ENCODE assay signal across 15 cellular contexts in genomic region chr9:127754761-127755557, GRCh38. TPM values are rescaled to one million over a fixed set of nuclear protein-coding genes. Genes with fewer than 3 reads are reported as not detected.
A peak's percentile ranks its signal among the peaks of the same experiment; 100 is the strongest.
DNase-seq lines count a peak whose midpoint lies in the region; ATAC-seq, FAIRE-seq and TF ChIP-seq lines count a peak whose summit lies in the region.
"Had no signal": no experiment of that assay in that cellular context is flagged by ENCODE, and none has a peak within 500 bp of the region (broad histone marks: within the 10 kb centered on the region; RNA-seq: fewer than 3 reads in every experiment).

No MANE protein-coding gene starts in this region.

- H3K9ac ChIP-seq in HUES6 (ENCODE audit: low read length): peak overlapping the region; percentile 37

- no peaks in the 10 kb centered on the region for H3K36me3 ChIP-seq in HUES6 (ENCODE audit: control insufficient read depth, insufficient read depth, low read length)
- H3K36me3 ChIP-seq: adrenal gland had no signal

- TF ChIP-seq EP300 in A549 (IDR thresholded peaks at IDR 0.05): no peak

- H3K4me3 ChIP-seq in A549: peak overlapping the region; percentile 45
- H3K4me3 ChIP-seq in HUES6 (ENCODE audit: low read depth, low read length): peak overlapping the region; percentile 81
- peak overlapping the region; percentile 50 for H3K4me3 ChIP-seq in coronary artery

- no peaks in the 10 kb centered on the region for H3K27me3 Mint-ChIP-seq in activated T-helper 2 cell treated with anti-CD3 and anti-CD28 coated beads, Interferon-gamma antibody, Interleukin-2, Interleukin-4, amounts not matched to agents 10 μg/mL and 5 μg/mL and 100 μg/mL, durations not matched to agents 14 hours and 24 hours and 36 hours (ENCODE audit: low read depth)
- H3K27me3 Mint-ChIP-seq: activated CD8-positive, alpha-beta memory T cell treated with anti-CD3 and anti-CD28 coated beads, Interleukin-2, amount 10 ng/mL, durations not matched to agents 7 days and 5 days had no signal

- H3K9me3 ChIP-seq in A549 (no peaks in the 10 kb centered on the region), HUES6 (ENCODE audit: control insufficient read depth, insufficient read depth, low read depth, low read length) (no peaks in the 10 kb centered on the region)
- H3K9me3 ChIP-seq: adrenal gland had no signal

- intact Hi-C loops in activated T-helper 2 cell treated with anti-CD3 and anti-CD28 coated beads, Interferon-gamma antibody, Interleukin-2, Interleukin-4, amounts not matched to agents 10 μg/mL and 5 μg/mL and 100 μg/mL, durations not matched to agents 14 hours and 24 hours and 36 hours (cut with micrococcal nuclease): no loop called here

- no peak for FAIRE-seq in A549 (lab: Jason Lieb, UNC)
- FAIRE-seq: HepG2 had no signal

- H3K27me3 ChIP-seq in HUES6 (ENCODE audit: control insufficient read depth, insufficient read depth, low read length): peaks cover 52% of the 10 kb centered on the region

- CTCF ChIA-PET in A549 (lab: Yijun Ruan, JAX): interaction anchor here (0.9 to 3.2 kb wide), 6 partner anchors 10 to 115 kb away, joined by 3 to 13 read pairs (median 7); partner anchors contain the start of gene TOR2A

- DNase-seq in A549 (ENCODE audit: low read depth in 1 of 2, low spot score in 1 of 2): no peak
- DNase-seq in coronary artery (ENCODE audit: low spot score): no peak
- DNase-seq in left kidney (ENCODE audit: low read depth, low spot score): peak; percentile 77
- no peak for DNase-seq in RKO (ENCODE audit: low spot score)
- no peak for DNase-seq in activated T-helper 2 cell treated with anti-CD3 and anti-CD28 coated beads, Interferon-gamma antibody, Interleukin-2, Interleukin-4, amounts not matched to agents 10 μg/mL and 5 μg/mL and 100 μg/mL, durations not matched to agents 14 hours and 24 hours and 36 hours (ENCODE audit: low spot score)
- no peak for DNase-seq in UCSD-AML1 (lab: John Stamatoyannopoulos, UW; ENCODE audit: unreplicated experiment)
- no peak for DNase-seq in SW 1271 (lab: John Stamatoyannopoulos, UW)
- DNase-seq: activated CD8-positive, alpha-beta memory T cell treated with anti-CD3 and anti-CD28 coated beads, Interleukin-2, amount 10 ng/mL, durations not matched to agents 7 days and 5 days; adrenal gland had no signal

- no peak for TF ChIP-seq POLR2A in A549 (IDR thresholded peaks at IDR 0.05; ENCODE audit: low read length)

- peak overlapping the region; percentile 99 for H3K4me2 ChIP-seq in A549

- no peak for TF ChIP-seq RAD21 in A549 (conservative IDR thresholded peaks at IDR 0.05 in 1 of 2, IDR thresholded peaks at IDR 0.05 in 1 of 2)

- peaks cover 4% of the 10 kb centered on the region for H3K4me1 Mint-ChIP-seq in activated T-helper 2 cell treated with anti-CD3 and anti-CD28 coated beads, Interferon-gamma antibody, Interleukin-2, Interleukin-4, amounts not matched to agents 10 μg/mL and 5 μg/mL and 100 μg/mL, durations not matched to agents 14 hours and 24 hours and 36 hours (ENCODE audit: low read depth)
- H3K4me1 Mint-ChIP-seq: activated CD8-positive, alpha-beta memory T cell treated with anti-CD3 and anti-CD28 coated beads, Interleukin-2, amount 10 ng/mL, durations not matched to agents 7 days and 5 days had no signal

- no peak overlapping the region for H3K27ac Mint-ChIP-seq in activated T-helper 2 cell treated with anti-CD3 and anti-CD28 coated beads, Interferon-gamma antibody, Interleukin-2, Interleukin-4, amounts not matched to agents 10 μg/mL and 5 μg/mL and 100 μg/mL, durations not matched to agents 14 hours and 24 hours and 36 hours
- H3K27ac Mint-ChIP-seq: activated CD8-positive, alpha-beta memory T cell treated with anti-CD3 and anti-CD28 coated beads, Interleukin-2, amount 10 ng/mL, durations not matched to agents 7 days and 5 days; T-helper 1 cell treated with Interleukin-12 subunit alpha and Interleukin-12 subunit beta and Interleukin-4 antibody, amounts not matched to agents 30 μg/mL and 1 μg/mL, for 36 hours had no signal

- H3K27ac ChIP-seq in A549: peak overlapping the region in 1 of 2 experiments; percentile 54; a peak in 2 of 6 replicates
- H3K27ac ChIP-seq in HUES6 (ENCODE audit: low read depth, low read length): no peak overlapping the region
- peak overlapping the region in 1 of 2 donors; percentile 22 for H3K27ac ChIP-seq in coronary artery

- 17% methylated on average over 5 of the region's 79 CpGs for WGBS in A549 (ENCODE audit: missing lambda C conversion rate)

- H3K4me3 Mint-ChIP-seq in activated T-helper 2 cell treated with anti-CD3 and anti-CD28 coated beads, Interferon-gamma antibody, Interleukin-2, Interleukin-4, amounts not matched to agents 10 μg/mL and 5 μg/mL and 100 μg/mL, durations not matched to agents 14 hours and 24 hours and 36 hours (ENCODE audit: low read depth): no peak overlapping the region
- H3K4me3 Mint-ChIP-seq: activated CD8-positive, alpha-beta memory T cell treated with anti-CD3 and anti-CD28 coated beads, Interleukin-2, amount 10 ng/mL, durations not matched to agents 7 days and 5 days; T-helper 1 cell treated with Interleukin-12 subunit alpha and Interleukin-12 subunit beta and Interleukin-4 antibody, amounts not matched to agents 30 μg/mL and 1 μg/mL, for 36 hours had no signal

- POLR2A ChIA-PET in A549 (lab: Yijun Ruan, JAX): no interaction called here

- peak; percentile 12 to 16; a peak in 3 of 6 replicates for ATAC-seq in A549
- ATAC-seq: activated CD8-positive, alpha-beta memory T cell treated with anti-CD3 and anti-CD28 coated beads, Interleukin-2, amount 10 ng/mL, durations not matched to agents 7 days and 5 days had no signal

- H3K36me3 Mint-ChIP-seq in activated T-helper 2 cell treated with anti-CD3 and anti-CD28 coated beads, Interferon-gamma antibody, Interleukin-2, Interleukin-4, amounts not matched to agents 10 μg/mL and 5 μg/mL and 100 μg/mL, durations not matched to agents 14 hours and 24 hours and 36 hours (ENCODE audit: low read depth): peaks cover 22% of the 10 kb centered on the region

- peaks cover 14% of the 10 kb centered on the region for H3K4me1 ChIP-seq in A549
- H3K4me1 ChIP-seq in HUES6 (ENCODE audit: control insufficient read depth, insufficient read depth, low read length): peaks cover 5% of the 10 kb centered on the region; the same call in 1 of the 2 replicates
- H3K4me1 ChIP-seq: adrenal gland had no signal

- TF ChIP-seq CTCF in A549 (IDR thresholded peaks at IDR 0.05) (no peak), coronary artery (IDR thresholded peaks at IDR 0.05) (no peak)

- H3K9me3 Mint-ChIP-seq in activated T-helper 2 cell treated with anti-CD3 and anti-CD28 coated beads, Interferon-gamma antibody, Interleukin-2, Interleukin-4, amounts not matched to agents 10 μg/mL and 5 μg/mL and 100 μg/mL, durations not matched to agents 14 hours and 24 hours and 36 hours: no peaks in the 10 kb centered on the region
- H3K9me3 Mint-ChIP-seq: T-helper 1 cell treated with Interleukin-12 subunit alpha and Interleukin-12 subunit beta and Interleukin-4 antibody, amounts not matched to agents 30 μg/mL and 1 μg/mL, for 36 hours had no signal

RNA-seq across cellular contexts. Expression of gene TOR2A, which starts 19.9 kb away (rescaled TPM):
- polyA plus RNA-seq in A549 (2011; rRNA removed): 4.9 and 5.5 TPM in 2 replicates
- 15.0 and 22.1 TPM in 2 replicates for polyA plus RNA-seq in A549 (2012; cell fraction: cytosol; rRNA removed)
- polyA plus RNA-seq in A549 (2012; cell fraction: nucleus; rRNA removed): 19.8 and 27.2 TPM in 2 replicates
- 9.4 to 9.6 TPM (median 9.5 TPM) in 3 replicates for polyA plus RNA-seq in A549 (2017; fragmentation: RNase III; extraction: RNeasy Plus Mini Kit Qiagen cat#74134 plus additional on column Dnase treatment)
- polyA minus RNA-seq in A549 (2011; rRNA and poly(A)+ RNA removed): 4.1 and 5.1 TPM in 2 replicates
- 20.2 and 20.6 TPM in 2 replicates for total RNA-seq in activated T-helper 2 cell treated with anti-CD3 and anti-CD28 coated beads, Interferon-gamma antibody, Interleukin-2, Interleukin-4, amounts not matched to agents 10 μg/mL and 5 μg/mL and 100 μg/mL, durations not matched to agents 14 hours and 24 hours and 36 hours

RNA-seq across cellular contexts. Expression of gene SH2D3C, which starts 23.5 kb away (rescaled TPM):
- 0.06 and 0.11 TPM in 2 replicates for polyA plus RNA-seq in A549 (2011; rRNA removed)
- 0.04 and 0.12 TPM in 2 replicates for polyA plus RNA-seq in A549 (2012; cell fraction: cytosol; rRNA removed)
- polyA plus RNA-seq in A549 (2012; cell fraction: nucleus; rRNA removed): 0.12 TPM in 1 of 2 replicates, not detected in the other
- 0.04 to 0.08 TPM (median 0.06 TPM) in 3 replicates for polyA plus RNA-seq in A549 (2017; fragmentation: RNase III; extraction: RNeasy Plus Mini Kit Qiagen cat#74134 plus additional on column Dnase treatment)
- 0.33 TPM in 1 of 2 replicates, not detected in the other for polyA minus RNA-seq in A549 (2011; rRNA and poly(A)+ RNA removed)
- 23.6 and 25.1 TPM in 2 replicates for total RNA-seq in activated T-helper 2 cell treated with anti-CD3 and anti-CD28 coated beads, Interferon-gamma antibody, Interleukin-2, Interleukin-4, amounts not matched to agents 10 μg/mL and 5 μg/mL and 100 μg/mL, durations not matched to agents 14 hours and 24 hours and 36 hours
- total RNA-seq: HepG2 had no signal
- polyA plus RNA-seq: HepG2 had no signal

RNA-seq across cellular contexts. Expression of gene CDK9, which starts 30.9 kb away (rescaled TPM):
- polyA plus RNA-seq in A549 (2011; rRNA removed): 45.7 and 46.7 TPM in 2 replicates
- 54.0 and 66.1 TPM in 2 replicates for polyA plus RNA-seq in A549 (2012; cell fraction: cytosol; rRNA removed)
- 121 and 140 TPM in 2 replicates for polyA plus RNA-seq in A549 (2012; cell fraction: nucleus; rRNA removed)
- polyA plus RNA-seq in A549 (2017; fragmentation: RNase III; extraction: RNeasy Plus Mini Kit Qiagen cat#74134 plus additional on column Dnase treatment): 35.3 to 46.2 TPM (median 43.8 TPM) in 3 replicates
- polyA minus RNA-seq in A549 (2011; rRNA and poly(A)+ RNA removed): 50.3 and 61.2 TPM in 2 replicates
- total RNA-seq in activated T-helper 2 cell treated with anti-CD3 and anti-CD28 coated beads, Interferon-gamma antibody, Interleukin-2, Interleukin-4, amounts not matched to agents 10 μg/mL and 5 μg/mL and 100 μg/mL, durations not matched to agents 14 hours and 24 hours and 36 hours: 98.1 and 99.8 TPM in 2 replicates

RNA-seq across cellular contexts. Expression of gene TTC16, which starts 39.1 kb away (rescaled TPM):
- 0.03 TPM in 1 of 2 replicates, not detected in the other for polyA plus RNA-seq in A549 (2011; rRNA removed)
- polyA plus RNA-seq in A549 (2012; cell fraction: cytosol; rRNA removed): 0.01 and 0.04 TPM in 2 replicates
- 0.04 and 0.07 TPM in 2 replicates for polyA plus RNA-seq in A549 (2012; cell fraction: nucleus; rRNA removed)
- polyA plus RNA-seq in A549 (2017; fragmentation: RNase III; extraction: RNeasy Plus Mini Kit Qiagen cat#74134 plus additional on column Dnase treatment): not detected in 3 replicates
- 0.25 TPM in 1 of 2 replicates, not detected in the other for polyA minus RNA-seq in A549 (2011; rRNA and poly(A)+ RNA removed)
- total RNA-seq in activated T-helper 2 cell treated with anti-CD3 and anti-CD28 coated beads, Interferon-gamma antibody, Interleukin-2, Interleukin-4, amounts not matched to agents 10 μg/mL and 5 μg/mL and 100 μg/mL, durations not matched to agents 14 hours and 24 hours and 36 hours: 0.18 TPM in 1 of 2 replicates, not detected in the other
- total RNA-seq: HepG2, kidney epithelial cell, pulmonary artery endothelial cell, urinary bladder had no signal
- polyA plus RNA-seq: HepG2, urinary bladder had no signal

RNA-seq across cellular contexts. Expression of gene PTRH1, which starts 39.5 kb away (rescaled TPM):
- polyA plus RNA-seq in A549 (2011; rRNA removed) (3.5 and 5.1 TPM in 2 replicates), A549 (2017; fragmentation: RNase III; extraction: RNeasy Plus Mini Kit Qiagen cat#74134 plus additional on column Dnase treatment) (9.9 to 12.6 TPM (median 11.4 TPM) in 3 replicates)
- polyA plus RNA-seq in A549 (2012; cell fraction: cytosol; rRNA removed): 23.9 and 26.6 TPM in 2 replicates
- polyA plus RNA-seq in A549 (2012; cell fraction: nucleus; rRNA removed): 27.1 and 29.2 TPM in 2 replicates
- 1.3 and 2.0 TPM in 2 replicates for polyA minus RNA-seq in A549 (2011; rRNA and poly(A)+ RNA removed)
- 20.1 and 21.5 TPM in 2 replicates for total RNA-seq in activated T-helper 2 cell treated with anti-CD3 and anti-CD28 coated beads, Interferon-gamma antibody, Interleukin-2, Interleukin-4, amounts not matched to agents 10 μg/mL and 5 μg/mL and 100 μg/mL, durations not matched to agents 14 hours and 24 hours and 36 hours
